8 cellular contexts compared by ENCODE assay signal in genomic region chr22:30485362-30485988, GRCh38. TPM values are rescaled to one million over a fixed set of nuclear protein-coding genes. Genes with fewer than 3 reads are reported as not detected.
A peak's percentile ranks its signal among the peaks of the same experiment; 100 is the strongest.
DNase-seq lines count a peak whose midpoint lies in the region; ATAC-seq, FAIRE-seq and TF ChIP-seq lines count a peak whose summit lies in the region.

No MANE protein-coding gene starts in this region.

- no peak overlapping the region for H3K27ac ChIP-seq in K562 (ENCODE audit: extremely low read depth, low read depth, low read length)

- no peak for TF ChIP-seq POLR2A in K562 (conservative IDR thresholded peaks at IDR 0.05)

- WGBS in K562 (ENCODE audit: insufficient coverage, low coverage, missing lambda C conversion rate), result 22% methylated on average over 11 of the region's 18 CpGs

- H3K4me1 ChIP-seq in K562 (replicated peaks in 1 of 2; ENCODE audit: control insufficient read depth in 2 of 2, insufficient read depth in 2 of 2, low read length in 2 of 2), result peaks cover under 1 to 8% of the 10 kb centered on the region in 2 experiments; a peak in 4 of 5 replicates

- TF ChIP-seq RAD21 in K562 (CRISPR knock-in tag; conservative IDR thresholded peaks at IDR 0.05 in 1 of 2, IDR thresholded peaks at IDR 0.05 in 1 of 2), result peak; percentile 76 to 90

- no peak for TF ChIP-seq EP300 in K562 (IDR thresholded peaks at IDR 0.05; ENCODE audit: low read length)

- H3K9ac ChIP-seq in K562 (ENCODE audit: insufficient read depth in 1 of 2, low read depth in 2 of 2, low read length in 2 of 2), result no peak overlapping the region; a peak in 1 of 4 replicates

- intact Hi-C loops in K562 (cut with micrococcal nuclease), result loop anchor here (1.0 kb wide), 2 partner anchors 40 to 94 kb away; no protein-coding TSS in a partner anchor

- no peak overlapping the region for H2AFZ ChIP-seq in K562 (ENCODE audit: low read depth, low read length)

- no peaks in the 10 kb centered on the region for H3K36me3 ChIP-seq in K562 (ENCODE audit: control insufficient read depth, insufficient read depth, low read length)

- ATAC-seq in K562 (peak; percentile 99), GM21723 (IDR thresholded peaks at IDR 0.05; ENCODE audit: unreplicated experiment) (no peak)

- no peaks in the 10 kb centered on the region for H3K9me3 ChIP-seq in K562 (replicated peaks; ENCODE audit: control insufficient read depth, insufficient read depth, low read depth, low read length)

- no peak overlapping the region for H3K4me3 ChIP-seq in K562

- 0 out of 5 replicates have a peak, but pooled peaks cover 0 to 11% of the 10 kb centered on the region in 2 experiments for H3K27me3 ChIP-seq in K562 (ENCODE audit: control insufficient read depth in 2 of 2, insufficient read depth in 2 of 2, low read length in 2 of 2)

- POLR2A ChIA-PET in K562 (lab: Yijun Ruan, JAX), result interaction anchor here (0.6 kb wide), 2 partner anchors 62 to 88 kb away, joined by 3 read pairs; no protein-coding TSS in a partner anchor

- H3K4me2 ChIP-seq in K562 (ENCODE audit: insufficient read depth, low read length), result no peak overlapping the region

- CTCF ChIA-PET in K562 (lab: Yijun Ruan, JAX; ENCODE audit: low intra/inter-chr PET ratio), result interaction anchor here (0.7 to 1.9 kb wide), 6 partner anchors 40 to 232 kb away, joined by 3 to 24 read pairs (median 4); partner anchors contain the start of genes CASTOR1 and RNF215

- TF ChIP-seq CTCF in GM10266 (IDR thresholded peaks at IDR 0.05; ENCODE audit: control insufficient read depth, insufficient read depth, low read depth, missing control alignments) (peak; percentile 93), K562 (IDR thresholded peaks at IDR 0.05 in 2 of 3, conservative IDR thresholded peaks at IDR 0.05 in 1 of 3; ENCODE audit: insufficient read depth in 2 of 3, low read depth in 1 of 3, low read length in 3 of 3) (peak; percentile 84 to 91 (median 87))

- DNase-seq in GM10266 (ENCODE audit: extremely low spot score) (peak; percentile 91), KBM-7 (peak; percentile 86), UCSD-AML1 (lab: John Stamatoyannopoulos, UW; ENCODE audit: unreplicated experiment) (peak; percentile 69), K562 (ENCODE audit: extremely low read depth in 1 of 4, low spot score in 3 of 4) (peak; percentile 77 to 92 (median 90)), iPS-NIHi11 (ENCODE audit: low spot score) (peak; percentile 99), DMS79 (lab: John Stamatoyannopoulos, UW) (no peak)
- DNase-seq in stimulated activated CD4-positive, alpha-beta T cell treated with anti-CD3 and anti-CD28 coated beads, Interleukin-12 subunit alpha, Interleukin-12 subunit beta, amount 100 ng/mL, for 48 hours (ENCODE audit: low read depth in 2 of 3, low spot score in 1 of 3), result peak; percentile 59 to 84 (median 61)

- no TSS peak for BruUV-seq in K562 (replicated peaks; lab: Mats Ljungman, UMichigan)

- no peaks in the 10 kb centered on the region for H4K20me1 ChIP-seq in K562 (replicated peaks; ENCODE audit: control insufficient read depth, insufficient read depth, low read length)

- in situ Hi-C loops in KBM-7 (cut with MboI; ENCODE audit: low pct_unique_long_range_greater_than_20kb, low sequenced_read_pairs) (no loop called here), K562 (cut with MboI) (loop anchor here (25.0 kb wide), 1 partner anchor 373 kb away; no protein-coding TSS in a partner anchor)

- FAIRE-seq in K562 (lab: Jason Lieb, UNC), result peak; percentile 81

- no peaks in the 10 kb centered on the region for H3K79me2 ChIP-seq in K562 (ENCODE audit: control insufficient read depth, insufficient read depth, low read length)

- H3K9me1 ChIP-seq in K562 (ENCODE audit: control insufficient read depth, insufficient read depth, low read length), result no peaks in the 10 kb centered on the region

TF ChIP-seq in K562, 482 proteins besides CTCF, POLR2A, EP300 and RAD21 (continues in another document):
- no peak for TF ChIP-seq RBM22 (IDR thresholded peaks at IDR 0.05; ENCODE audit: low read depth, low read length, poor library complexity, severe bottlenecking)
- no peak for TF ChIP-seq TAF9B (IDR thresholded peaks at IDR 0.05; ENCODE audit: partially characterized antibody)
- TF ChIP-seq STAG1 (CRISPR knock-in tag; IDR thresholded peaks at IDR 0.05; ENCODE audit: borderline replicate concordance), result peak; percentile 75; the same call in 1 of the 2 replicates
- TF ChIP-seq SP1 (CRISPR knock-in tag; IDR thresholded peaks at IDR 0.05), result no peak
- no peak for TF ChIP-seq NR3C1 (CRISPR knock-in tag; IDR thresholded peaks at IDR 0.05)
- no peak for TF ChIP-seq ZBTB34 (CRISPR knock-in tag; IDR thresholded peaks at IDR 0.05)
- TF ChIP-seq RCOR1 (IDR thresholded peaks at IDR 0.05; ENCODE audit: borderline replicate concordance in 1 of 2, low read depth in 2 of 2, low read length in 2 of 2), result 0 out of 4 replicates have a peak, but pooled peaks of 1 of the 2 experiments have one; percentile 29
- no peak for TF ChIP-seq SMARCA4 (IDR thresholded peaks at IDR 0.05)
- TF ChIP-seq ZNF124 (CRISPR knock-in tag; IDR thresholded peaks at IDR 0.05), result no peak

RNA-seq across cellular contexts. Expression of gene SEC14L3, which starts 13.7 kb away (rescaled TPM):
- not detected in 2 replicates for total RNA-seq in K562 (2011; cell fraction: chromatin; rRNA removed; ENCODE audit: low replicate concordance)
- not detected in 2 replicates for total RNA-seq in K562 (2011; cell fraction: nucleolus; rRNA removed)
- not detected in 2 replicates for total RNA-seq in K562 (2011; cell fraction: nucleoplasm; rRNA removed)
- total RNA-seq in K562 (2014; rRNA removed), result not detected in 2 replicates
- not detected in 2 replicates for total RNA-seq in K562 (2014; rRNA removed; fragmentation: Illumina TruSeq; extraction: Trizol)
- not detected in 2 replicates for total RNA-seq in K562 (2015; rRNA removed; fragmentation: Illumina TruSeq; extraction: Trizol)
- total RNA-seq in K562 (2021), result not detected in 2 replicates
- polyA plus RNA-seq in K562 (2011; rRNA removed), result not detected in 2 replicates
- polyA plus RNA-seq in K562 (2011; cell fraction: cytosol; rRNA removed), result 0.04 TPM in 1 of 2 replicates, not detected in the other
- not detected in 2 replicates for polyA plus RNA-seq in K562 (2011; cell fraction: nucleus; rRNA removed)
- not detected in 2 replicates for polyA plus RNA-seq in K562 (2012)
- not detected in 2 replicates for polyA plus RNA-seq in K562 (2014; fragmentation: Illumina TruSeq; extraction: Trizol)
- polyA plus RNA-seq in K562 (2014; fragmentation: Nextera tagmentation; extraction: Ambion mirVana), result not detected
- not detected in 2 replicates for polyA plus RNA-seq in K562 (2014; rRNA removed)
- polyA minus RNA-seq in K562 (2011; rRNA and poly(A)+ RNA removed), result not detected in 2 replicates
- not detected in 2 replicates for polyA minus RNA-seq in K562 (2011; cell fraction: cytosol; rRNA and poly(A)+ RNA removed)
- not detected in 2 replicates for polyA minus RNA-seq in K562 (2011; cell fraction: nucleus; rRNA and poly(A)+ RNA removed)

RNA-seq across cellular contexts. Expression of gene SEC14L4, which starts 20.0 kb away (rescaled TPM):
- total RNA-seq in K562 (2011; cell fraction: chromatin; rRNA removed; ENCODE audit: low replicate concordance), result 0.19 TPM in 1 of 2 replicates, not detected in the other
- total RNA-seq in K562 (2011; cell fraction: nucleolus; rRNA removed), result not detected in 2 replicates
- total RNA-seq in K562 (2011; cell fraction: nucleoplasm; rRNA removed), result not detected in 2 replicates
- not detected in 2 replicates for total RNA-seq in K562 (2014; rRNA removed)
- not detected in 2 replicates for total RNA-seq in K562 (2014; rRNA removed; fragmentation: Illumina TruSeq; extraction: Trizol)
- not detected in 2 replicates for total RNA-seq in K562 (2015; rRNA removed; fragmentation: Illumina TruSeq; extraction: Trizol)
- total RNA-seq in K562 (2021), result not detected in 2 replicates
- polyA plus RNA-seq in K562 (2011; rRNA removed), result 0.03 TPM in 1 of 2 replicates, not detected in the other
- 0.03 TPM in 1 of 2 replicates, not detected in the other for polyA plus RNA-seq in K562 (2011; cell fraction: cytosol; rRNA removed)
- 0.07 TPM in 1 of 2 replicates, not detected in the other for polyA plus RNA-seq in K562 (2011; cell fraction: nucleus; rRNA removed)
- polyA plus RNA-seq in K562 (2012), result 0.04 TPM in 1 of 2 replicates, not detected in the other
- not detected in 2 replicates for polyA plus RNA-seq in K562 (2014; fragmentation: Illumina TruSeq; extraction: Trizol)
- not detected for polyA plus RNA-seq in K562 (2014; fragmentation: Nextera tagmentation; extraction: Ambion mirVana)
- polyA plus RNA-seq in K562 (2014; rRNA removed), result 0.11 TPM in 1 of 2 replicates, not detected in the other
- not detected in 2 replicates for polyA minus RNA-seq in K562 (2011; rRNA and poly(A)+ RNA removed)
- polyA minus RNA-seq in K562 (2011; cell fraction: cytosol; rRNA and poly(A)+ RNA removed), result not detected in 2 replicates
- polyA minus RNA-seq in K562 (2011; cell fraction: nucleus; rRNA and poly(A)+ RNA removed), result not detected in 2 replicates

RNA-seq across cellular contexts. Expression of gene MTFP1, which starts 59.9 kb away (rescaled TPM):
- total RNA-seq in K562 (2011; cell fraction: chromatin; rRNA removed; ENCODE audit: low replicate concordance), result 10.0 and 26.7 TPM in 2 replicates
- total RNA-seq in K562 (2011; cell fraction: nucleolus; rRNA removed), result 43.5 and 54.1 TPM in 2 replicates
- 28.7 and 33.9 TPM in 2 replicates for total RNA-seq in K562 (2011; cell fraction: nucleoplasm; rRNA removed)
- 52.0 and 66.0 TPM in 2 replicates for total RNA-seq in K562 (2014; rRNA removed)
- total RNA-seq in K562 (2014; rRNA removed; fragmentation: Illumina TruSeq; extraction: Trizol), result 25.2 and 30.1 TPM in 2 replicates
- 34.0 and 38.4 TPM in 2 replicates for total RNA-seq in K562 (2015; rRNA removed; fragmentation: Illumina TruSeq; extraction: Trizol)
- 43.3 and 45.8 TPM in 2 replicates for total RNA-seq in K562 (2021)
- 24.0 and 37.7 TPM in 2 replicates for polyA plus RNA-seq in K562 (2011; rRNA removed)
- polyA plus RNA-seq in K562 (2011; cell fraction: cytosol; rRNA removed), result 52.1 and 102 TPM in 2 replicates
- polyA plus RNA-seq in K562 (2011; cell fraction: nucleus; rRNA removed), result 36.8 and 44.5 TPM in 2 replicates
- 37.8 and 39.6 TPM in 2 replicates for polyA plus RNA-seq in K562 (2012)
- polyA plus RNA-seq in K562 (2014; fragmentation: Illumina TruSeq; extraction: Trizol), result 22.5 and 35.0 TPM in 2 replicates
- 10 to 100 TPM; 10.7 to 17.5 TPM for polyA plus RNA-seq in K562 (2014; fragmentation: Nextera tagmentation; extraction: Ambion mirVana)
- polyA plus RNA-seq in K562 (2014; rRNA removed), result 41.8 and 42.0 TPM in 2 replicates
- polyA minus RNA-seq in K562 (2011; rRNA and poly(A)+ RNA removed), result 12.5 and 13.8 TPM in 2 replicates
- 18.5 and 20.8 TPM in 2 replicates for polyA minus RNA-seq in K562 (2011; cell fraction: cytosol; rRNA and poly(A)+ RNA removed)
- polyA minus RNA-seq in K562 (2011; cell fraction: nucleus; rRNA and poly(A)+ RNA removed), result 19.5 and 23.8 TPM in 2 replicates
